Comparison of ENCODE assay signal across 1 cellular context in the genomic region with DNA sequence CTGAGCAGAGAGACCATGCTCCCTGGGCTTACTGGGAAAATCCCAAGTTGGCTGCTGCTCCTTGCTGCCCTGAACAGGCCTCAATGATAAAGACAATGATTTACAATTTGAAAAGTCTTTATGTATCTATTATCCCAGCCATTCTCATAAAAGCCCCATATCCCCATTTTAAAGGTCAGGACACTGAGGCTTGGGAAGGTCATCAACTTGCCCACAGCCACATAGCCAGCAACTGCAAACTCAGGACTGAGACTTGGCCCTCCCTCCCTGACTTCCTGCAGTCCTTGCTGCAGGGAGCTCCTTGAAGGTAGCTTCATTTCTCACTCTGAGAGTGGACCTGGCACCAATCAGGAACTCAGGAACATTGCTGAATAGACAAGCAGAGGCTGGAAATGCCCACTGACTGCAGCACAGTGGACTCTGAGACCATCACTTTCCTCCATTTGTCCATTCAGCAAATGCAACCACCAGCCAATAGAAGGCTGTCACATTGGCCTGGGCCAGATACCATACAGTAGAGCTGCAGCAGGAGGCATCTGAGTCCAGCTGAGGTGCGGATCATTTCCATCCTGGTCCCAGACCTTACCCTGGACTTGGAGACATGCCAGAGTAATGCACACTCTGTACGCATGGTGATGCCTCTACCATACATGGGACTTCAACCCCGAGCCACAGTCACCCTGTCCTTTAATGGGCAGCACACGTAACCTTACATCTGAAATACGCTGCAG.
TF ChIP-seq lines count a peak whose summit lies in the region.

No MANE protein-coding gene starts in this region.

TF ChIP-seq in endothelial cell of umbilical vein, 7 proteins besides CTCF, POLR2A, EP300 and RAD21:
- TF ChIP-seq EZH2 (IDR thresholded peaks at IDR 0.05; ENCODE audit: borderline replicate concordance, low read depth, low read length, severe bottlenecking) (no peak), POLR2AphosphoS5 (IDR thresholded peaks at IDR 0.05; ENCODE audit: insufficient read depth, low read depth, low read length) (no peak), MYC (IDR thresholded peaks at IDR 0.05; ENCODE audit: low read depth, low read length) (no peak), GATA2 (IDR thresholded peaks at IDR 0.05; ENCODE audit: insufficient read depth, insufficient read length, low read depth, low read length) (no peak), JUN (IDR thresholded peaks at IDR 0.05; ENCODE audit: borderline replicate concordance, insufficient read depth, insufficient read length, low read depth) (no peak), FOS (IDR thresholded peaks at IDR 0.05; ENCODE audit: borderline replicate concordance, insufficient read depth, low read length) (no peak)
- TF ChIP-seq, protein P1, sequence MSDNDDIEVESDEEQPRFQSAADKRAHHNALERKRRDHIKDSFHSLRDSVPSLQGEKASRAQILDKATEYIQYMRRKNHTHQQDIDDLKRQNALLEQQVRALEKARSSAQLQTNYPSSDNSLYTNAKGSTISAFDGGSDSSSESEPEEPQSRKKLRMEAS (IDR thresholded peaks at IDR 0.05; ENCODE audit: insufficient read depth, insufficient read length): no peak
